Comparison of ENCODE assay signal across 8 cellular contexts in the genomic region with DNA sequence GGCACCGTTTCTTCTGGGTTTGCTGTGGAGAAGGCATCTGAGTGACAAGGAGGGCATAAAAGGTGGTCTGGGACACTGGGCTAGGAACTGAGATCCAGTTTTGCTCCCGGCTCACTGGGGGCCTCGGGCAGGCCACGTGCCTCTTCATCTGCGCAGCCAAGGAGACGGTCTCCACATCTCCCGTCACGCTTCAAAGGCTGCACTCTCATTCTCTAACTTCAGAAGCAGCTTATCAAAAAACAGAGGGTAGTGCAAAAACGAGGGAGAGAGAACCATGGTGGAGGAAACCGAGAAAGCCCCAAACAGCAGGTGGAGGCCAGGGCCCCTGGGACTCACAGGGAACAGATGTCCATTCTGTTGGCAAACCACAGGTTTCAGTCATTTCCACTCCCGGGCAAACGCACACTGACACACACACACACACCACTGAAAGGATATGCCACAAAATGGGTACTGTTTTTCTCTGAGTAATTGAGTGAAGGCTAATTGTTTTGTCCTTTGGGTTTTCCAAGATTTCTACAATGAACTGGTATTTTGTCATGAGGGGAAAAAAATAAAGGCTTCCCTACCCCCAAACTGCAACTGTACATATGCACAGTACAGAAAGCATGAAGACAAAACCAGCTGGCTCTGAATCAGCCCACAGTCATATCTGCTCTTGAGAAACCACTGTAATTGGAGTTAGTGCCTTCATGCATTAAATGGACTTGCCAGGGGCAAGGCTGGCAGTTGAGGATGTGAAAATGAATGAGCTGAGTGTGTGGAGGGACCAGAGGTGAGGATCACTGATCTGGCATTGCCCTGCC.
A peak's percentile ranks its signal among the peaks of the same experiment; 100 is the strongest.
DNase-seq lines count a peak whose midpoint lies in the region; ATAC-seq, FAIRE-seq and TF ChIP-seq lines count a peak whose summit lies in the region.

No MANE protein-coding gene starts in this region.

- BruUV-seq in GM12878 (replicated peaks; lab: Mats Ljungman, UMichigan), result no TSS peak

- no peaks in the 10 kb centered on the region for H4K20me1 ChIP-seq in KMS-11 (ENCODE audit: insufficient read depth)
- no peaks in the 10 kb centered on the region for H4K20me1 ChIP-seq in GM12878 (ENCODE audit: control insufficient read depth, insufficient read depth)

- intact Hi-C loops in GM12878 (cut with micrococcal nuclease; ENCODE audit: unreplicated experiment), result loop anchor here (1.0 to 5.0 kb wide), 4 partner anchors 14 to 153 kb away; a partner anchor contains a TSS

- 2% methylated on average over 11 of the region's 12 CpGs for WGBS in GM12878 (ENCODE audit: insufficient coverage, insufficient replicate concordance, low lambda C conversion rate, missing lambda C conversion rate)

- H3K79me2 ChIP-seq in KMS-11 (ENCODE audit: insufficient read depth, low read depth) (no peaks in the 10 kb centered on the region), GM12878 (ENCODE audit: control insufficient read depth, insufficient read depth, low read length) (peaks cover 52% of the 10 kb centered on the region)

- peaks cover 78% of the 10 kb centered on the region for H3K4me1 ChIP-seq in KMS-11 (ENCODE audit: low read depth, poor library complexity, severe bottlenecking)
- H3K4me1 ChIP-seq in GM12878 (ENCODE audit: control insufficient read depth, insufficient read depth, low read length), result peaks cover 69% of the 10 kb centered on the region
- H3K4me1 ChIP-seq in skeletal muscle satellite cell (ENCODE audit: control insufficient read depth, insufficient read depth, low read length), result peaks cover 62% of the 10 kb centered on the region

- H3K4me2 ChIP-seq in KMS-11 (peak overlapping the region; percentile 70), GM12878 (ENCODE audit: control insufficient read depth, insufficient read depth) (peak overlapping the region; percentile 93), skeletal muscle satellite cell (ENCODE audit: low read length) (peak overlapping the region; percentile 66)

- TF ChIP-seq CTCF in KMS-11 (conservative IDR thresholded peaks at IDR 0.05; ENCODE audit: low read depth, low read length) (no peak), GM12878 (IDR thresholded peaks at IDR 0.05 in 2 of 3, conservative IDR thresholded peaks at IDR 0.05 in 1 of 3; ENCODE audit: control insufficient read depth in 2 of 3, extremely low read depth in 1 of 3, insufficient read depth in 1 of 3, low read depth in 3 of 3, low read length in 3 of 3) (no peak), omental fat pad (IDR thresholded peaks at IDR 0.05) (no peak)

- H2AFZ ChIP-seq in KMS-11 (ENCODE audit: low read depth) (peak overlapping the region; percentile 48), GM12878 (ENCODE audit: control insufficient read depth, low read depth, low read length) (peak overlapping the region; percentile 21; the same call in 1 of the 2 replicates)

- POLR2A ChIA-PET in GM12878 (lab: Charles Lee), result interaction anchor here (0.7 to 8.4 kb wide), 20 partner anchors 9 to 160 kb away, joined by 3 to 116 read pairs (median 4); a partner anchor contains a TSS

- DNase-seq in GM03348 (ENCODE audit: low spot score) (peak; percentile 73), GM12878 (ENCODE audit: low read depth, low spot score) (peak; percentile 88), C1 segment of cervical spinal cord (lab: John Stamatoyannopoulos, UW) (no peak), islet precursor cell (no peak), omental fat pad (ENCODE audit: low spot score) (no peak)

- peak; percentile 83 to 87 for TF ChIP-seq EP300 in GM12878 (IDR thresholded peaks at IDR 0.05; ENCODE audit: borderline replicate concordance in 1 of 2, control insufficient read depth in 1 of 2, low read depth in 2 of 2, low read length in 2 of 2)

- H3K27ac ChIP-seq in KMS-11, result peak overlapping the region; percentile 97
- H3K27ac ChIP-seq in GM12878 (ENCODE audit: control insufficient read depth, insufficient read depth), result peak overlapping the region; percentile 99

- ATAC-seq in GM19455 (IDR thresholded peaks at IDR 0.05; ENCODE audit: unreplicated experiment) (peak; percentile 34), GM12878 (peak; percentile 58), omental fat pad (ENCODE audit: low FRiP score) (no peak)

- H3K9me3 ChIP-seq in GM12878 (replicated peaks; ENCODE audit: control insufficient read depth, insufficient read depth, low read length) (no peaks in the 10 kb centered on the region), skeletal muscle satellite cell (replicated peaks; ENCODE audit: low read length) (no peaks in the 10 kb centered on the region)

- RAD21 ChIA-PET in GM12878 (lab: Charles Lee; ENCODE audit: unreplicated experiment), result interaction anchor here (0.6 to 7.7 kb wide), 23 partner anchors 12 to 315 kb away, joined by 3 to 149 read pairs (median 5); a partner anchor contains a TSS

- peak; percentile 85 for FAIRE-seq in GM12878 (lab: Jason Lieb, UNC)

- in situ Hi-C loops in GM12878 (cut with MboI), result no loop called here

- H3K36me3 ChIP-seq in KMS-11 (ENCODE audit: insufficient read depth) (no peaks in the 10 kb centered on the region), GM12878 (ENCODE audit: control insufficient read depth in 2 of 2, insufficient read depth in 2 of 2, low read length in 1 of 2) (peaks cover 0 to 12% of the 10 kb centered on the region in 2 experiments; a peak in 3 of 4 replicates), skeletal muscle satellite cell (ENCODE audit: insufficient read depth, low read length) (no peaks in the 10 kb centered on the region)

- TF ChIP-seq POLR2A in GM12878 (IDR thresholded peaks at IDR 0.05; ENCODE audit: low read depth, low read length), result no peak

- TF ChIP-seq RAD21 in GM12878 (IDR thresholded peaks at IDR 0.05; ENCODE audit: insufficient read depth, low read depth, low read length), result 0 out of 2 replicates have a peak, but pooled peaks have one; percentile 11

- SMC1A ChIA-PET in GM12878 (lab: Charles Lee; ENCODE audit: uncharacterized antibody, unreplicated experiment), result interaction anchor here (0.7 to 9.6 kb wide), 25 partner anchors 11 to 224 kb away, joined by 3 to 205 read pairs (median 4); a partner anchor contains a TSS

- H3K4me3 ChIP-seq in KMS-11 (IDR thresholded peaks at IDR 0.05; ENCODE audit: insufficient read depth, low read depth, low read length) (no peak overlapping the region), GM12878 (peak overlapping the region; percentile 48; the same call in 1 of the 2 replicates), skeletal muscle satellite cell (ENCODE audit: low read length) (peak overlapping the region; percentile 32)

- H3K27me3 ChIP-seq in KMS-11 (ENCODE audit: insufficient read depth, low read depth) (no peaks in the 10 kb centered on the region), GM12878 (replicated peaks in 1 of 2; ENCODE audit: control insufficient read depth in 2 of 2, insufficient read depth in 2 of 2, low read length in 1 of 2) (no peaks in the 10 kb centered on the region), skeletal muscle satellite cell (ENCODE audit: control insufficient read depth, insufficient read depth, low read length) (no peaks in the 10 kb centered on the region)

- CTCF ChIA-PET in GM12878 (lab: Yijun Ruan, JAX), result interaction anchor here (0.8 to 5.7 kb wide), 26 partner anchors 8 to 222 kb away, joined by 3 to 82 read pairs (median 4); a partner anchor contains a TSS

- H3K9ac ChIP-seq in KMS-11, result peak overlapping the region; percentile 82
- H3K9ac ChIP-seq in GM12878 (ENCODE audit: control insufficient read depth, insufficient read depth, low read length), result peak overlapping the region; percentile 68
- H3K9ac ChIP-seq in skeletal muscle satellite cell (ENCODE audit: low read depth, low read length), result peak overlapping the region; percentile 64

TF ChIP-seq in GM12878, 131 proteins besides CTCF, POLR2A, EP300 and RAD21 (continues in another document):
- TF ChIP-seq CHD2 (IDR thresholded peaks at IDR 0.05; ENCODE audit: borderline replicate concordance, low read depth, low read length) (peak; percentile 45; the same call in 1 of the 2 replicates), SREBF1 (IDR thresholded peaks at IDR 0.05; ENCODE audit: low read length) (0 out of 2 replicates have a peak, but pooled peaks have one; percentile 26), CHD4 (IDR thresholded peaks at IDR 0.05) (no peak)
- TF ChIP-seq, protein P1, sequence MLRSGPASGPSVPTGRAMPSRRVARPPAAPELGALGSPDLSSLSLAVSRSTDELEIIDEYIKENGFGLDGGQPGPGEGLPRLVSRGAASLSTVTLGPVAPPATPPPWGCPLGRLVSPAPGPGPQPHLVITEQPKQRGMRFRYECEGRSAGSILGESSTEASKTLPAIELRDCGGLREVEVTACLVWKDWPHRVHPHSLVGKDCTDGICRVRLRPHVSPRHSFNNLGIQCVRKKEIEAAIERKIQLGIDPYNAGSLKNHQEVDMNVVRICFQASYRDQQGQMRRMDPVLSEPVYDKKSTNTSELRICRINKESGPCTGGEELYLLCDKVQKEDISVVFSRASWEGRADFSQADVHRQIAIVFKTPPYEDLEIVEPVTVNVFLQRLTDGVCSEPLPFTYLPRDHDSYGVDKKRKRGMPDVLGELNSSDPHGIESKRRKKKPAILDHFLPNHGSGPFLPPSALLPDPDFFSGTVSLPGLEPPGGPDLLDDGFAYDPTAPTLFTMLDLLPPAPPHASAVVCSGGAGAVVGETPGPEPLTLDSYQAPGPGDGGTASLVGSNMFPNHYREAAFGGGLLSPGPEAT (IDR thresholded peaks at IDR 0.05; ENCODE audit: low read depth), result peak; percentile 93

Comparison
In these comparisons a context has a peak if more than half of its experiments do, and no peak if none do; other contexts are left out.
1. DNase-seq: peak in GM03348 (single experiment) and GM12878 (single experiment); none in C1 segment of cervical spinal cord (0 of 14), islet precursor cell (single experiment) and omental fat pad (single experiment).
2. Peak in every context shown above with its lines, with median percentiles within 50 percentile points of each other: H3K4me2 ChIP-seq and H3K9ac ChIP-seq.